Comparison of ENCODE assay signal across 8 cellular contexts in genomic region chr14:105527381-105528196, GRCh38. TPM values are rescaled to one million over a fixed set of nuclear protein-coding genes. Genes with fewer than 3 reads are reported as not detected.
DNase-seq lines count a peak whose midpoint lies in the region; ATAC-seq and TF ChIP-seq lines count a peak whose summit lies in the region.

No MANE protein-coding gene starts in this region.

- peaks cover 17% of the 10 kb centered on the region for H3K27me3 ChIP-seq in CD8-positive, alpha-beta memory T cell (ENCODE audit: insufficient read depth, low read length, poor library complexity, severe bottlenecking)
- H3K27me3 ChIP-seq in Panc1 (ENCODE audit: control insufficient read depth, insufficient read depth, low read length) (no peaks in the 10 kb centered on the region), neuronal stem cell (ENCODE audit: control insufficient read depth in 3 of 3, insufficient read depth in 3 of 3, low read depth in 1 of 3, low read length in 3 of 3) (peaks cover 0 to 20% (median 10%) of the 10 kb centered on the region in 3 experiments)

- H3K4me3 Mint-ChIP-seq in CD8-positive, alpha-beta memory T cell: peak overlapping the region; percentile 56 to 86 (median 69)

- no CpG with 5 or more reads among the region's 44 CpGs for WGBS in neuronal stem cell (ENCODE audit: extremely low coverage in 2 of 2, insufficient read length in 2 of 2, insufficient replicate concordance in 1 of 2), 2 donors

- TF ChIP-seq CTCF in Panc1 (IDR thresholded peaks at IDR 0.05) (no peak), epithelial cell of proximal tubule (conservative IDR thresholded peaks at IDR 0.05; ENCODE audit: low read depth, low read length) (no peak)

- H2BK120ac ChIP-seq in neuronal stem cell (ENCODE audit: low read depth, low read length): peak overlapping the region; percentile 96

- peak overlapping the region; percentile 99 for H2BK12ac ChIP-seq in neuronal stem cell (ENCODE audit: low read length)

- H3K9me3 Mint-ChIP-seq in CD8-positive, alpha-beta memory T cell: peaks cover 0 to 2% (median 0%) of the 10 kb centered on the region in 5 donors

- H3K36me3 ChIP-seq in CD8-positive, alpha-beta memory T cell (ENCODE audit: insufficient read depth, low read length): no peaks in the 10 kb centered on the region
- H3K36me3 ChIP-seq in Panc1 (ENCODE audit: control insufficient read depth, insufficient read depth, low read length) (no peaks in the 10 kb centered on the region), neuronal stem cell (replicated peaks in 1 of 2; ENCODE audit: control insufficient read depth in 2 of 2, insufficient read depth in 2 of 2, low read length in 2 of 2) (no peaks in the 10 kb centered on the region)

- POLR2A ChIA-PET in CD8-positive, alpha-beta memory T cell (lab: Charles Lee): interaction anchor here (1.6 kb wide), 1 partner anchor 38 kb away, joined by 10 read pairs; no protein-coding TSS in a partner anchor
- POLR2A ChIA-PET in Panc1 (lab: Charles Lee): no interaction called here

- H3K4ac ChIP-seq in neuronal stem cell (ENCODE audit: low read length): peak overlapping the region; percentile 53

- no peaks in the 10 kb centered on the region for H3K36me3 Mint-ChIP-seq in CD8-positive, alpha-beta memory T cell

- peaks cover 15 to 18% of the 10 kb centered on the region in 2 donors for H3K27me3 Mint-ChIP-seq in CD8-positive, alpha-beta memory T cell

- H3K18ac ChIP-seq in neuronal stem cell (ENCODE audit: low read length): peak overlapping the region; percentile 97

- peak overlapping the region; percentile 53 for H2BK5ac ChIP-seq in neuronal stem cell (ENCODE audit: low read length)

- peak overlapping the region; percentile 92 for H2AFZ ChIP-seq in neuronal stem cell (ENCODE audit: low read length)

- CTCF ChIA-PET in CD8-positive, alpha-beta memory T cell (lab: Charles Lee): interaction anchor here (0.6 to 3.8 kb wide), 10 partner anchors 10 to 157 kb away, joined by 3 to 19 read pairs (median 6); no protein-coding TSS in a partner anchor
- CTCF ChIA-PET in Panc1 (lab: Charles Lee): interaction anchor here (0.6 to 1.0 kb wide), 3 partner anchors 26 to 58 kb away, joined by 3 to 9 read pairs (median 5); no protein-coding TSS in a partner anchor

- H3K9ac ChIP-seq in neuronal stem cell (ENCODE audit: low read depth, low read length, poor library complexity): peak overlapping the region; percentile 84

- no peak overlapping the region for H4K8ac ChIP-seq in neuronal stem cell (ENCODE audit: low read depth, low read length)

- no peak for DNase-seq in CD8-positive, alpha-beta memory T cell
- DNase-seq in Panc1 (ENCODE audit: low read depth, low spot score) (no peak), epithelial cell of proximal tubule (ENCODE audit: low read depth) (no peak), neuronal stem cell (ENCODE audit: low spot score) (no peak), NCI-H226 (no peak), NCI-H1092 treated with DMSO at 0.1 percent for 48 hours (lab: John Stamatoyannopoulos, UW) (no peak), HT-29 (ENCODE audit: low spot score) (no peak)

- no peak overlapping the region for H4K91ac ChIP-seq in neuronal stem cell (ENCODE audit: low read depth, low read length, poor library complexity)

- H3K4me2 ChIP-seq in neuronal stem cell (ENCODE audit: insufficient read depth, low read length, poor library complexity, severe bottlenecking): peak overlapping the region; percentile 69

- H3K23ac ChIP-seq in neuronal stem cell (ENCODE audit: low read depth, low read length, poor library complexity): peak overlapping the region; percentile 85

- intact Hi-C loops in Panc1 (cut with micrococcal nuclease; ENCODE audit: unreplicated experiment): no loop called here

- H3K4me1 Mint-ChIP-seq in CD8-positive, alpha-beta memory T cell: peaks cover 4 to 38% (median 7%) of the 10 kb centered on the region in 3 donors

- H3K27ac ChIP-seq in CD8-positive, alpha-beta memory T cell (ENCODE audit: low read depth, low read length): no peak overlapping the region
- H3K27ac ChIP-seq in Panc1 (ENCODE audit: low read length) (no peak overlapping the region), neuronal stem cell (replicated peaks; ENCODE audit: low read length) (no peak overlapping the region)

- no peaks in the 10 kb centered on the region for H3K9me3 ChIP-seq in CD8-positive, alpha-beta memory T cell (ENCODE audit: low read length)
- H3K9me3 ChIP-seq in Panc1 (ENCODE audit: control insufficient read depth, insufficient read depth, low read depth, low read length) (no peaks in the 10 kb centered on the region), neuronal stem cell (replicated peaks in 1 of 2; ENCODE audit: control insufficient read depth in 2 of 2, insufficient read depth in 1 of 2, low read depth in 1 of 2, low read length in 2 of 2) (peaks cover 0 to 18% of the 10 kb centered on the region in 2 donors)

- peaks cover 4% of the 10 kb centered on the region for H3K79me1 ChIP-seq in neuronal stem cell (ENCODE audit: low read depth, low read length)

- in situ Hi-C loops in Panc1 (cut with HindIII; ENCODE audit: low pct_unique_long_range_greater_than_20kb, low sequenced_read_pairs): no loop called here

- peak overlapping the region; percentile 78 for H2BK15ac ChIP-seq in neuronal stem cell (ENCODE audit: low read length)

- peak overlapping the region; percentile 86 for H2AK5ac ChIP-seq in neuronal stem cell (ENCODE audit: low read depth, low read length)

- H3K14ac ChIP-seq in neuronal stem cell (ENCODE audit: low read length): peak overlapping the region; percentile 31

- no TSS peak for BruUV-seq in Panc1 (replicated peaks; lab: Mats Ljungman, UMichigan)

- ATAC-seq in Panc1 (peak; percentile 43), HG02840 (IDR thresholded peaks at IDR 0.05; ENCODE audit: low FRiP score, unreplicated experiment) (no peak)

- H3K4me1 ChIP-seq in CD8-positive, alpha-beta memory T cell (ENCODE audit: insufficient read depth, low read length): peaks cover 26% of the 10 kb centered on the region
- H3K4me1 ChIP-seq in Panc1 (ENCODE audit: control insufficient read depth, insufficient read depth, low read length): no peaks in the 10 kb centered on the region
- peaks cover 0 to 9% of the 10 kb centered on the region in 2 donors for H3K4me1 ChIP-seq in neuronal stem cell (ENCODE audit: control insufficient read depth in 2 of 2, insufficient read depth in 1 of 2, low read depth in 1 of 2, low read length in 2 of 2)

- H3K4me3 ChIP-seq in CD8-positive, alpha-beta memory T cell (ENCODE audit: low read length): peak overlapping the region; percentile 32
- H3K4me3 ChIP-seq in Panc1 (ENCODE audit: low read depth in 2 of 2, low read length in 2 of 2) (peak overlapping the region; percentile 41 to 52), epithelial cell of proximal tubule (ENCODE audit: low read depth, low read length) (peak overlapping the region; percentile 56), neuronal stem cell (ENCODE audit: low read length in 2 of 2) (peak overlapping the region; percentile 49 to 80)

- H3K27ac Mint-ChIP-seq in CD8-positive, alpha-beta memory T cell: peak overlapping the region in 4 of 8 donors; percentile 29 to 60 (median 54)

RNA-seq across cellular contexts. Expression of gene TMEM121, which starts 1.2 kb away (rescaled TPM):
- total RNA-seq in CD8-positive, alpha-beta memory T cell: 10 to 100 TPM; 14.2 to 17.1 TPM
- polyA plus RNA-seq in CD8-positive, alpha-beta memory T cell: 3.8 TPM
- total RNA-seq in Panc1 (2021; ENCODE audit: unreplicated experiment) (4.6 TPM), epithelial cell of proximal tubule (3.5 and 5.6 TPM in 2 replicates)
- 8.4 TPM for polyA plus RNA-seq in Panc1 (2012; ENCODE audit: insufficient read length)
- polyA plus RNA-seq in neuronal stem cell (2013, experiment 1 of 2): 7.2 TPM
- polyA plus RNA-seq in neuronal stem cell (2013, experiment 2 of 2): 6.3 TPM
- total RNA-seq in HT-29 (2014; rRNA removed; shearing (Covaris generic)): 0.31 and 0.65 TPM in 2 replicates

RNA-seq across cellular contexts. Expression of gene TEDC1, which starts 36.5 kb away (rescaled TPM):
- 10 to 100 TPM; 52.1 to 56.5 TPM for total RNA-seq in CD8-positive, alpha-beta memory T cell
- polyA plus RNA-seq in CD8-positive, alpha-beta memory T cell: 14.7 TPM
- total RNA-seq in Panc1 (2021; ENCODE audit: unreplicated experiment) (47.8 TPM), epithelial cell of proximal tubule (30.5 and 48.3 TPM in 2 replicates)
- polyA plus RNA-seq in Panc1 (2012; ENCODE audit: insufficient read length): 42.5 TPM
- 13.4 TPM for polyA plus RNA-seq in neuronal stem cell (2013, experiment 1 of 2)
- polyA plus RNA-seq in neuronal stem cell (2013, experiment 2 of 2): 11.7 TPM
- 112 and 140 TPM in 2 replicates for total RNA-seq in HT-29 (2014; rRNA removed; shearing (Covaris generic))

RNA-seq across cellular contexts. Expression of gene CRIP1, which starts 40.9 kb away (rescaled TPM):
- 100 to 1,000 TPM; 463 to 468 TPM for total RNA-seq in CD8-positive, alpha-beta memory T cell
- polyA plus RNA-seq in CD8-positive, alpha-beta memory T cell: 1,031 TPM
- total RNA-seq in Panc1 (2021; ENCODE audit: unreplicated experiment) (1,056 TPM), epithelial cell of proximal tubule (7.0 and 8.3 TPM in 2 replicates)
- polyA plus RNA-seq in Panc1 (2012; ENCODE audit: insufficient read length): 2,110 TPM
- polyA plus RNA-seq in neuronal stem cell (2013, experiment 1 of 2): 98.0 TPM
- 93.7 TPM for polyA plus RNA-seq in neuronal stem cell (2013, experiment 2 of 2)
- total RNA-seq in HT-29 (2014; rRNA removed; shearing (Covaris generic)): 667 and 791 TPM in 2 replicates

RNA-seq across cellular contexts. Expression of gene CRIP2, which starts 53.0 kb away (rescaled TPM):
- 1 to 10 TPM; 2.7 to 4.5 TPM for total RNA-seq in CD8-positive, alpha-beta memory T cell
- 31.5 TPM for polyA plus RNA-seq in CD8-positive, alpha-beta memory T cell
- total RNA-seq in Panc1 (2021; ENCODE audit: unreplicated experiment) (280 TPM), epithelial cell of proximal tubule (101 and 121 TPM in 2 replicates)
- 1,001 TPM for polyA plus RNA-seq in Panc1 (2012; ENCODE audit: insufficient read length)
- 16.9 TPM for polyA plus RNA-seq in neuronal stem cell (2013, experiment 1 of 2)
- polyA plus RNA-seq in neuronal stem cell (2013, experiment 2 of 2): 15.2 TPM
- 267 and 274 TPM in 2 replicates for total RNA-seq in HT-29 (2014; rRNA removed; shearing (Covaris generic))

Comparison
In these comparisons a context has a peak if more than half of its experiments do, and no peak if none do; other contexts are left out.
1. RNA of gene CRIP1, which starts 40.9 kb away (total RNA-seq): 1,056 TPM in Panc1 (single experiment), 667 to 791 TPM in HT-29 and 463 to 468 TPM in CD8-positive, alpha-beta memory T cell; 7.0 to 8.3 TPM in epithelial cell of proximal tubule; every median in the first group is over 10 times any median in the second.
2. Peak in every context shown above with its lines, with median percentiles within 50 percentile points of each other: H3K4me3 ChIP-seq.